28 cellular contexts compared by ENCODE assay signal in the genomic region with DNA sequence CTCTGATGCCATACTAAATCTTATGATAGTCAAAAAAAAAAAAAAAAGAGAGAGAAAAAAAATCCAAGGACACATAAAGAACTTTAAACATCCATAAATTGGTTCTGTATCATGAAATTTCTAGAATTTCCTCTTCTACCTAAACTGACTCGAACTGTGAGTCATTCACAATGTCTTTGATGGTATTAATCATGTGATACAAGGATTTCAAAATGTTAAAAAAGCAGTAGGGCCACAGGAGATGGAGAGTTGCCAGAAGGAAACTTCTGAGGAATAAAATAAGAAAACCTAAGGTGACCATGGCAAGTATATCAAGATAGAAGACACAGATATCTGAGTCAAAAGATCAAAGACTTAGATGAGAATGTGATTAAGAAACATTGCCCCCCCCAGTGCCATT.
"Had no signal": no experiment of that assay in that cellular context is flagged by ENCODE, and none has a peak within 500 bp of the region (broad histone marks: within the 10 kb centered on the region; RNA-seq: fewer than 3 reads in every experiment).

No MANE protein-coding gene starts in this region.

- H3K4me3 Mint-ChIP-seq: activated CD4-positive, alpha-beta T cell treated with anti-CD3 and anti-CD28 coated beads, Interleukin-2, amount 10 ng/mL, durations not matched to agents 24 days and 14 days; activated CD8-positive, alpha-beta memory T cell treated with anti-CD3 and anti-CD28 coated beads, Interleukin-2, amount 10 ng/mL, durations not matched to agents 7 days and 5 days; activated naive CD4-positive, alpha-beta T cell treated with anti-CD3 and anti-CD28 coated beads, Interleukin-2, amount 50 U/mL, for 24 hours; activated T-cell treated with anti-CD3 and anti-CD28 coated beads, Interleukin-2, amount 50 U/mL, for 24 hours; activated T-helper 1 cell treated with anti-CD3 and anti-CD28 coated beads, Interleukin-12 subunit alpha, Interleukin-12 subunit beta, Interleukin-2, Interleukin-4 antibody, amounts not matched to agents 30 ng/mL and 10 ng/mL and 1 ng/mL, durations not matched to agents 14 hours and 24 hours and 36 hours; IgD-negative memory B cell; T-helper 1 cell treated with Interleukin-12 subunit alpha and Interleukin-12 subunit beta and Interleukin-4 antibody, amounts not matched to agents 30 μg/mL and 1 μg/mL, for 36 hours; WTC11 had no signal

- H3K4me1 Mint-ChIP-seq: activated CD4-positive, alpha-beta T cell treated with anti-CD3 and anti-CD28 coated beads, Interleukin-2, amount 10 ng/mL, durations not matched to agents 24 days and 14 days; activated CD8-positive, alpha-beta memory T cell treated with anti-CD3 and anti-CD28 coated beads, Interleukin-2, amount 10 ng/mL, durations not matched to agents 7 days and 5 days; activated naive CD4-positive, alpha-beta T cell treated with anti-CD3 and anti-CD28 coated beads, Interleukin-2, amount 50 U/mL, for 24 hours; IgD-negative memory B cell; WTC11 had no signal

- H3K27me3 Mint-ChIP-seq: activated CD4-positive, alpha-beta T cell treated with anti-CD3 and anti-CD28 coated beads, Interleukin-2, amount 10 ng/mL, durations not matched to agents 24 days and 14 days; activated CD8-positive, alpha-beta memory T cell treated with anti-CD3 and anti-CD28 coated beads, Interleukin-2, amount 10 ng/mL, durations not matched to agents 7 days and 5 days; activated naive CD4-positive, alpha-beta T cell treated with anti-CD3 and anti-CD28 coated beads, Interleukin-2, amount 50 U/mL, for 24 hours; activated T-cell treated with anti-CD3 and anti-CD28 coated beads, Interleukin-2, amount 50 U/mL, for 24 hours; IgD-negative memory B cell had no signal

- H3K36me3 Mint-ChIP-seq: activated CD8-positive, alpha-beta memory T cell treated with anti-CD3 and anti-CD28 coated beads, Interleukin-2, amount 10 ng/mL, durations not matched to agents 7 days and 5 days; activated naive CD4-positive, alpha-beta T cell treated with anti-CD3 and anti-CD28 coated beads, Interleukin-2, amount 50 U/mL, for 24 hours; IgD-negative memory B cell; WTC11 had no signal

- DNase-seq: activated CD4-positive, alpha-beta T cell treated with anti-CD3 and anti-CD28 coated beads, Interleukin-2, amount 10 ng/mL, durations not matched to agents 24 days and 14 days; activated CD4-positive, alpha-beta T cell treated with anti-CD3 and anti-CD28 coated beads, Interleukin-2, amount 50 U/mL, for 48 hours; activated CD4-positive, CD25-positive, alpha-beta regulatory T cell treated with anti-CD3 and anti-CD28 coated beads, Interleukin-2, amount 50 U/mL, for 72 hours; activated CD8-positive, alpha-beta memory T cell treated with anti-CD3 and anti-CD28 coated beads, Interleukin-2, amount 10 ng/mL, durations not matched to agents 7 days and 5 days; activated effector memory CD4-positive, alpha-beta T cell treated with Interleukin-2 at 50 U/mL for 16 hours; activated naive CD4-positive, alpha-beta T cell; activated T-cell treated with anti-CD3 and anti-CD28 coated beads, Interleukin-2, amount 50 U/mL, for 24 hours; amniotic stem cell; KG1; MV-4-11; NCI-H1092 treated with DMSO at 0.1 percent for 48 hours; NCI-H1436; NCI-H1694 treated with DMSO at 0.1 percent for 48 hours; NCI-H2029 treated with DMSO at 0.1 percent for 48 hours; NCI-H345; NCI-H510A; NCI-H69; NK-92 treated with Interleukin-12 subunit alpha and Interleukin-12 subunit beta, amount 100 ng/mL, for 24 hours; OCI-M1; RPMI8226; T-helper 9 cell had no signal

- H3K9me3 Mint-ChIP-seq: WTC11 had no signal

- H3K27ac ChIP-seq: cardiac muscle cell, SJSA1 had no signal

- H3K27ac Mint-ChIP-seq: activated CD4-positive, alpha-beta T cell treated with anti-CD3 and anti-CD28 coated beads, Interleukin-2, amount 10 ng/mL, durations not matched to agents 24 days and 14 days; activated CD8-positive, alpha-beta memory T cell treated with anti-CD3 and anti-CD28 coated beads, Interleukin-2, amount 10 ng/mL, durations not matched to agents 7 days and 5 days; activated naive CD4-positive, alpha-beta T cell treated with anti-CD3 and anti-CD28 coated beads, Interleukin-2, amount 50 U/mL, for 24 hours; activated T-cell treated with anti-CD3 and anti-CD28 coated beads, Interleukin-2, amount 50 U/mL, for 24 hours; activated T-helper 1 cell treated with anti-CD3 and anti-CD28 coated beads, Interleukin-12 subunit alpha, Interleukin-12 subunit beta, Interleukin-2, Interleukin-4 antibody, amounts not matched to agents 30 ng/mL and 10 ng/mL and 1 ng/mL, durations not matched to agents 14 hours and 24 hours and 36 hours; IgD-negative memory B cell; T-helper 1 cell treated with Interleukin-12 subunit alpha and Interleukin-12 subunit beta and Interleukin-4 antibody, amounts not matched to agents 30 μg/mL and 1 μg/mL, for 36 hours; WTC11 had no signal

- H3K4me3 ChIP-seq: cardiac muscle cell, SJSA1 had no signal
